ENCODE assay signal across 32 cellular contexts in genomic region chr1:183859865-183860264, GRCh38. TPM values are rescaled to one million over a fixed set of nuclear protein-coding genes. Genes with fewer than 3 reads are reported as not detected.
DNase-seq lines count a peak whose midpoint lies in the region; TF ChIP-seq lines count a peak whose summit lies in the region.
"Had no signal": no experiment of that assay in that cellular context is flagged by ENCODE, and none has a peak within 500 bp of the region (broad histone marks: within the 10 kb centered on the region; RNA-seq: fewer than 3 reads in every experiment).

No MANE protein-coding gene starts in this region.

- no peak overlapping the region for H3K4me2 ChIP-seq in parathyroid adenoma (ENCODE audit: low read length)

- peak; percentile 57 for DNase-seq in EH (ENCODE audit: low read depth)
- peak; percentile 30 for DNase-seq in adipocyte (ENCODE audit: low read depth)
- DNase-seq in fibroblast of gingiva (ENCODE audit: low read depth), result peak; percentile 67
- no peak for DNase-seq in UCSD-AML1 (lab: John Stamatoyannopoulos, UW; ENCODE audit: unreplicated experiment)
- DNase-seq in COR-L47 (lab: John Stamatoyannopoulos, UW), result no peak
- DNase-seq in activated CD4-positive, alpha-beta T cell treated with anti-CD3 and anti-CD28 coated beads, Interleukin-2, amount 50 U/mL, for 48 hours, result no peak
- no peak for DNase-seq in occipital lobe (lab: John Stamatoyannopoulos, UW)
- DNase-seq: activated B cell treated with CpG ODN at 0.5 μM for 24 hours; activated CD4-positive, alpha-beta T cell treated with anti-CD3 and anti-CD28 coated beads, Interleukin-2, amount 50 U/mL, for 1 hour; activated CD8-positive, alpha-beta memory T cell treated with anti-CD3 and anti-CD28 coated beads, Interleukin-2, amount 10 ng/mL, durations not matched to agents 7 days and 5 days; activated naive CD4-positive, alpha-beta T cell treated with Interleukin-2 at 50 U/mL for 16 hours; activated T-cell treated with anti-CD3 and anti-CD28 coated beads, Interleukin-2, amount 50 U/mL, for 72 hours; adrenal gland; esophagus squamous epithelium; GF-D8; IMR-90; islet precursor cell; lower lobe of right lung; mucosa of descending colon; NCI-H1105; NCI-H2029; NCI-H226; NCI-H69; nephron progenitor cell; posterior cingulate gyrus; SHP77; sigmoid colon; stimulated activated CD4-positive, alpha-beta T cell treated with anti-CD3 and anti-CD28 coated beads, Interleukin-15, amount 100 ng/mL, for 24 hours; stimulated activated naive CD8-positive, alpha-beta T cell treated with anti-CD3 and anti-CD28 coated beads, Interleukin-15, Interleukin-2, amounts not matched to agents 100 U/mL and 50 U/mL, for 24 hours had no signal

- H2AFZ ChIP-seq in parathyroid adenoma, result peak overlapping the region; percentile 25

- H3K36me3 ChIP-seq in adipocyte (ENCODE audit: control insufficient read depth, insufficient read depth, low read length, severe bottlenecking), result no peaks in the 10 kb centered on the region
- H3K36me3 ChIP-seq in parathyroid adenoma (ENCODE audit: control insufficient read depth, insufficient read depth, low read length), result no peaks in the 10 kb centered on the region
- H3K36me3 ChIP-seq: esophagus squamous epithelium, HAP-1, thoracic aorta had no signal

- peak overlapping the region; percentile 24 for H3K27ac ChIP-seq in parathyroid adenoma
- H3K27ac ChIP-seq: esophagus squamous epithelium, lower lobe of right lung, sigmoid colon, thoracic aorta had no signal

- TF ChIP-seq CTCF in parathyroid adenoma (IDR thresholded peaks at IDR 0.05), result no peak

- H3K9ac ChIP-seq in adipocyte (ENCODE audit: low read length) (no peak overlapping the region), parathyroid adenoma (no peak overlapping the region)

- H3K9me3 ChIP-seq in adipocyte (ENCODE audit: control insufficient read depth, low read length) (no peaks in the 10 kb centered on the region), parathyroid adenoma (ENCODE audit: control insufficient read depth, low read length) (no peaks in the 10 kb centered on the region)
- H3K9me3 ChIP-seq: adrenal gland, esophagus squamous epithelium, HAP-1, lower lobe of right lung, mucosa of descending colon, sigmoid colon, thoracic aorta had no signal

- no peaks in the 10 kb centered on the region for H3K27me3 ChIP-seq in adipocyte (replicated peaks; ENCODE audit: control insufficient read depth, insufficient read depth, low read length)
- H3K27me3 ChIP-seq in parathyroid adenoma (ENCODE audit: control insufficient read depth, insufficient read depth, low read length), result no peaks in the 10 kb centered on the region
- H3K27me3 ChIP-seq: adrenal gland, esophagus squamous epithelium, sigmoid colon had no signal

- peaks cover 19% of the 10 kb centered on the region for H3K4me1 ChIP-seq in adipocyte (ENCODE audit: control insufficient read depth, insufficient read depth, low read length)
- peaks cover 3% of the 10 kb centered on the region for H3K4me1 ChIP-seq in parathyroid adenoma
- H3K4me1 ChIP-seq: esophagus squamous epithelium had no signal

- no peak overlapping the region for H3K4me3 ChIP-seq in adipocyte (ENCODE audit: low read length)
- no peak overlapping the region for H3K4me3 ChIP-seq in parathyroid adenoma (ENCODE audit: low read depth, low read length)
- H3K4me3 ChIP-seq: adrenal gland, esophagus squamous epithelium, HAP-1, lower lobe of right lung, mucosa of descending colon, sigmoid colon, thoracic aorta had no signal

- H3K79me2 ChIP-seq in parathyroid adenoma, result no peaks in the 10 kb centered on the region

RNA-seq across cellular contexts. Expression of gene RGL1, which starts 54.9 kb away (rescaled TPM):
- total RNA-seq in occipital lobe, result 61.0 TPM

Comparison
In these comparisons a context has a peak if more than half of its experiments do, and no peak if none do; other contexts are left out.
1. DNase-seq: peak in EH (single experiment), adipocyte (single experiment) and fibroblast of gingiva (single experiment); none in UCSD-AML1 (single experiment), COR-L47 (single experiment), activated CD4-positive, alpha-beta T cell treated with anti-CD3 and anti-CD28 coated beads, Interleukin-2, amount 50 U/mL, for 48 hours (0 of 2) and occipital lobe (single experiment).